2 cellular contexts compared by ENCODE assay signal in genomic region chr4:88006956-88007303, GRCh38.
A peak's percentile ranks its signal among the peaks of the same experiment; 100 is the strongest.
TF ChIP-seq lines count a peak whose summit lies in the region.

No MANE protein-coding gene starts in this region.

TF ChIP-seq in GM12878, 131 proteins besides CTCF, POLR2A, EP300 and RAD21:
- TF ChIP-seq RBBP5 (conservative IDR thresholded peaks at IDR 0.05) (no peak), HDGF (IDR thresholded peaks at IDR 0.05) (no peak), CREM (IDR thresholded peaks at IDR 0.05; ENCODE audit: low read depth) (no peak), RB1 (IDR thresholded peaks at IDR 0.05; ENCODE audit: borderline replicate concordance) (no peak), MTA3 (IDR thresholded peaks at IDR 0.05; ENCODE audit: borderline replicate concordance, low read length) (no peak), SMAD5 (IDR thresholded peaks at IDR 0.05; ENCODE audit: low read depth) (no peak), LARP7 (IDR thresholded peaks at IDR 0.05) (no peak), MYB (IDR thresholded peaks at IDR 0.05; ENCODE audit: borderline replicate concordance, low read depth, low read length) (no peak), MTA2 (IDR thresholded peaks at IDR 0.05; ENCODE audit: low read depth) (no peak), NFIC (IDR thresholded peaks at IDR 0.05; ENCODE audit: low read depth, low read length) (no peak), HDAC2 (IDR thresholded peaks at IDR 0.05) (no peak), FOS (IDR thresholded peaks at IDR 0.05; ENCODE audit: borderline replicate concordance, extremely low read depth, insufficient read length) (no peak), MYC (IDR thresholded peaks at IDR 0.05; ENCODE audit: insufficient read depth, insufficient read length, insufficient replicate concordance, low read length, severe bottlenecking) (no peak)

TF ChIP-seq in HepG2, 621 proteins besides CTCF, POLR2A, EP300 and RAD21 (continues in another document):
- TF ChIP-seq SMC3 (IDR thresholded peaks at IDR 0.05; ENCODE audit: low read length), result no peak
- TF ChIP-seq RCOR2 (CRISPR knock-in tag; IDR thresholded peaks at IDR 0.05), result no peak
- TF ChIP-seq PBX2 (CRISPR knock-in tag; IDR thresholded peaks at IDR 0.05), result no peak
- TF ChIP-seq ZNF768 (CRISPR knock-in tag; IDR thresholded peaks at IDR 0.05), result peak; percentile 8; the same call in 1 of the 2 replicates
- TF ChIP-seq ISX (CRISPR knock-in tag; conservative IDR thresholded peaks at IDR 0.05), result no peak
- no peak for TF ChIP-seq ZNF616 (CRISPR knock-in tag; IDR thresholded peaks at IDR 0.05; ENCODE audit: low read depth)
- 0 out of 2 replicates have a peak, but pooled peaks have one; percentile 40 for TF ChIP-seq ZNF512B (CRISPR knock-in tag; IDR thresholded peaks at IDR 0.05; ENCODE audit: borderline replicate concordance)
- no peak for TF ChIP-seq GPBP1L1 (CRISPR knock-in tag; IDR thresholded peaks at IDR 0.05)
- no peak for TF ChIP-seq FOXP1 (IDR thresholded peaks at IDR 0.05)
- TF ChIP-seq FOXP1 (CRISPR knock-in tag; IDR thresholded peaks at IDR 0.05), result no peak
- no peak for TF ChIP-seq CREB3 (CRISPR knock-in tag; IDR thresholded peaks at IDR 0.05)
- no peak for TF ChIP-seq LRRFIP1 (CRISPR knock-in tag; conservative IDR thresholded peaks at IDR 0.05)
- TF ChIP-seq CBX5 (CRISPR knock-in tag; IDR thresholded peaks at IDR 0.05; ENCODE audit: borderline replicate concordance), result no peak
- no peak for TF ChIP-seq REXO4 (CRISPR knock-in tag; IDR thresholded peaks at IDR 0.05; ENCODE audit: borderline replicate concordance)
- no peak for TF ChIP-seq ZNF530 (CRISPR knock-in tag; IDR thresholded peaks at IDR 0.05; ENCODE audit: low read depth)
- no peak for TF ChIP-seq SETDB1 (CRISPR knock-in tag; IDR thresholded peaks at IDR 0.05; ENCODE audit: borderline replicate concordance)
- no peak for TF ChIP-seq THAP7 (CRISPR knock-in tag; IDR thresholded peaks at IDR 0.05)
- TF ChIP-seq HNF4G (IDR thresholded peaks at IDR 0.05; ENCODE audit: borderline replicate concordance, low read depth, low read length), result no peak
- TF ChIP-seq HNF4G (CRISPR knock-in tag; IDR thresholded peaks at IDR 0.05; ENCODE audit: borderline replicate concordance, low read depth), result no peak
- no peak for TF ChIP-seq KDM1A (CRISPR knock-in tag; IDR thresholded peaks at IDR 0.05)
- TF ChIP-seq HBP1 (CRISPR knock-in tag; IDR thresholded peaks at IDR 0.05; ENCODE audit: low read depth), result no peak
- TF ChIP-seq ZNF772 (CRISPR knock-in tag; IDR thresholded peaks at IDR 0.05), result 0 out of 2 replicates have a peak, but pooled peaks have one; percentile 1
- peak; percentile 44; the same call in 1 of the 2 replicates for TF ChIP-seq EED (CRISPR knock-in tag; IDR thresholded peaks at IDR 0.05)
- no peak for TF ChIP-seq MIER3 (CRISPR knock-in tag; IDR thresholded peaks at IDR 0.05; ENCODE audit: borderline replicate concordance)
- TF ChIP-seq HMGXB4 (CRISPR knock-in tag; IDR thresholded peaks at IDR 0.05; ENCODE audit: borderline replicate concordance in 1 of 2, low read depth in 1 of 2), result 0 out of 4 replicates have a peak, but pooled peaks of 1 of the 2 experiments have one; percentile 23
- TF ChIP-seq HNRNPK (IDR thresholded peaks at IDR 0.05; ENCODE audit: low read depth, low read length, poor library complexity, severe bottlenecking), result no peak
- TF ChIP-seq MYNN (CRISPR knock-in tag; IDR thresholded peaks at IDR 0.05; ENCODE audit: low read depth), result no peak
- TF ChIP-seq ZNF382 (CRISPR knock-in tag; IDR thresholded peaks at IDR 0.05; ENCODE audit: borderline replicate concordance), result no peak
- no peak for TF ChIP-seq E2F2 (CRISPR knock-in tag; IDR thresholded peaks at IDR 0.05; ENCODE audit: borderline replicate concordance)
- TF ChIP-seq THAP11 (CRISPR knock-in tag; IDR thresholded peaks at IDR 0.05), result no peak
- TF ChIP-seq PPARG (CRISPR knock-in tag; conservative IDR thresholded peaks at IDR 0.05), result no peak
- no peak for TF ChIP-seq ZNF281 (CRISPR knock-in tag; IDR thresholded peaks at IDR 0.05; ENCODE audit: borderline replicate concordance)
